In genomic region chr2:230829293-230829692, GRCh38 we compare ENCODE assay signal across 18 cellular contexts. TPM values are rescaled to one million over a fixed set of nuclear protein-coding genes. Genes with fewer than 3 reads are reported as not detected.
A peak's percentile ranks its signal among the peaks of the same experiment; 100 is the strongest.
DNase-seq lines count a peak whose midpoint lies in the region; ATAC-seq and TF ChIP-seq lines count a peak whose summit lies in the region.
"Had no signal": no experiment of that assay in that cellular context is flagged by ENCODE, and none has a peak within 500 bp of the region (broad histone marks: within the 10 kb centered on the region; RNA-seq: fewer than 3 reads in every experiment).

No MANE protein-coding gene starts in this region.

- H3F3A ChIP-seq in neural progenitor cell (ENCODE audit: low read depth) = no peaks in the 10 kb centered on the region

- H2BK120ac ChIP-seq in neuronal stem cell (ENCODE audit: low read depth, low read length) = no peak overlapping the region

- TF ChIP-seq CTCF in Calu3 (IDR thresholded peaks at IDR 0.05; ENCODE audit: unreplicated experiment) = no peak
- TF ChIP-seq CTCF in neural progenitor cell (IDR thresholded peaks at IDR 0.05) = no peak

- no peak overlapping the region for H3K14ac ChIP-seq in neuronal stem cell (ENCODE audit: low read length)

- H3K9me3 Mint-ChIP-seq in activated naive CD4-positive, alpha-beta T cell treated with anti-CD3 and anti-CD28 coated beads for 36 hours = no peaks in the 10 kb centered on the region
- no peaks in the 10 kb centered on the region for H3K9me3 Mint-ChIP-seq in Calu3 (ENCODE audit: low read depth, unreplicated experiment)
- H3K9me3 Mint-ChIP-seq in activated naive CD8-positive, alpha-beta T cell treated with anti-CD3 and anti-CD28 coated beads, Interleukin-2, amount 10 ng/mL, durations not matched to agents 7 days and 5 days = no peaks in the 10 kb centered on the region
- H3K9me3 Mint-ChIP-seq in neural progenitor cell = no peaks in the 10 kb centered on the region

- H3K4me2 ChIP-seq in neuronal stem cell (ENCODE audit: insufficient read depth, low read length, poor library complexity, severe bottlenecking) (no peak overlapping the region), neural progenitor cell (no peak overlapping the region)
- H3K4me2 ChIP-seq: KMS-11 had no signal

- no TSS peak for BruUV-seq in Calu3 (replicated peaks; lab: Mats Ljungman, UMichigan)

- peaks cover 3 to 4% of the 10 kb centered on the region in 2 donors for H3K9me3 ChIP-seq in neuronal stem cell (replicated peaks in 1 of 2; ENCODE audit: control insufficient read depth in 2 of 2, insufficient read depth in 1 of 2, low read depth in 1 of 2, low read length in 2 of 2)
- H3K9me3 ChIP-seq in neural progenitor cell (ENCODE audit: low read depth) = no peaks in the 10 kb centered on the region

- no peaks in the 10 kb centered on the region for H3K27me3 ChIP-seq in neuronal stem cell (ENCODE audit: control insufficient read depth in 3 of 3, insufficient read depth in 3 of 3, low read depth in 1 of 3, low read length in 3 of 3)
- H3K27me3 ChIP-seq in neural progenitor cell = no peaks in the 10 kb centered on the region

- no peak overlapping the region for H2BK12ac ChIP-seq in neuronal stem cell (ENCODE audit: low read length)

- H3K9ac ChIP-seq in neuronal stem cell (ENCODE audit: low read depth, low read length, poor library complexity) = peak overlapping the region; percentile 32
- H3K9ac ChIP-seq in neural progenitor cell = no peak overlapping the region
- H3K9ac ChIP-seq: KMS-11 had no signal

- H3K23ac ChIP-seq in neuronal stem cell (ENCODE audit: low read depth, low read length, poor library complexity) = peak overlapping the region; percentile 45

- H3K27ac ChIP-seq in neuronal stem cell (replicated peaks; ENCODE audit: low read length) (no peak overlapping the region), neural progenitor cell (no peak overlapping the region)
- H3K27ac ChIP-seq: C4-2B, KMS-11 had no signal

- H2AFZ ChIP-seq in neuronal stem cell (ENCODE audit: low read length) (no peak overlapping the region), neural progenitor cell (replicated peaks) (no peak overlapping the region)

- H2AK5ac ChIP-seq in neuronal stem cell (ENCODE audit: low read depth, low read length) = peak overlapping the region; percentile 47

- no peak overlapping the region for H2BK15ac ChIP-seq in neuronal stem cell (ENCODE audit: low read length)

- peaks cover 39% of the 10 kb centered on the region for H3K27me3 Mint-ChIP-seq in activated naive CD4-positive, alpha-beta T cell treated with anti-CD3 and anti-CD28 coated beads for 36 hours (ENCODE audit: low read depth)
- H3K27me3 Mint-ChIP-seq in Calu3 (ENCODE audit: unreplicated experiment) = peaks cover 86% of the 10 kb centered on the region
- peaks cover 56% of the 10 kb centered on the region for H3K27me3 Mint-ChIP-seq in activated naive CD8-positive, alpha-beta T cell treated with anti-CD3 and anti-CD28 coated beads, Interleukin-2, amount 10 ng/mL, durations not matched to agents 7 days and 5 days
- peaks cover 9% of the 10 kb centered on the region for H3K27me3 Mint-ChIP-seq in neural progenitor cell (ENCODE audit: insufficient read depth, low read depth)

- WGBS in neuronal stem cell (ENCODE audit: extremely low coverage in 2 of 2, insufficient read length in 2 of 2, insufficient replicate concordance in 1 of 2), 2 donors = no CpG with 5 or more reads among the region's 14 CpGs

- POLR2A ChIA-PET in activated naive CD8-positive, alpha-beta T cell treated with anti-CD3 and anti-CD28 coated beads, Interleukin-2, amount 10 ng/mL, durations not matched to agents 7 days and 5 days (lab: Charles Lee) = no interaction called here

- no peaks in the 10 kb centered on the region for H4K20me1 ChIP-seq in neural progenitor cell (ENCODE audit: low read depth)

- H3K4me1 ChIP-seq in neuronal stem cell (ENCODE audit: control insufficient read depth in 2 of 2, insufficient read depth in 1 of 2, low read depth in 1 of 2, low read length in 2 of 2) (no peaks in the 10 kb centered on the region), neural progenitor cell (no peaks in the 10 kb centered on the region)

- no peak overlapping the region for H3K4me3 ChIP-seq in neuronal stem cell (ENCODE audit: low read length in 2 of 2)
- no peak overlapping the region for H3K4me3 ChIP-seq in neural progenitor cell

- H3K36me3 ChIP-seq in neuronal stem cell (replicated peaks in 1 of 2; ENCODE audit: control insufficient read depth in 2 of 2, insufficient read depth in 2 of 2, low read length in 2 of 2) (no peaks in the 10 kb centered on the region), neural progenitor cell (no peaks in the 10 kb centered on the region)

- no peaks in the 10 kb centered on the region for H3K79me2 ChIP-seq in neural progenitor cell (ENCODE audit: low read depth)

- no peaks in the 10 kb centered on the region for H3K79me1 ChIP-seq in neuronal stem cell (ENCODE audit: low read depth, low read length)

- no peaks in the 10 kb centered on the region for H3K36me3 Mint-ChIP-seq in activated naive CD4-positive, alpha-beta T cell treated with anti-CD3 and anti-CD28 coated beads for 36 hours (ENCODE audit: low read depth)
- H3K36me3 Mint-ChIP-seq in Calu3 (ENCODE audit: insufficient read depth, unreplicated experiment) (peaks cover 10% of the 10 kb centered on the region), neural progenitor cell (no peaks in the 10 kb centered on the region)
- H3K36me3 Mint-ChIP-seq in activated naive CD8-positive, alpha-beta T cell treated with anti-CD3 and anti-CD28 coated beads, Interleukin-2, amount 10 ng/mL, durations not matched to agents 7 days and 5 days = no peaks in the 10 kb centered on the region

- no peak for ATAC-seq in activated naive CD8-positive, alpha-beta T cell treated with anti-CD3 and anti-CD28 coated beads, Interleukin-2, amount 10 ng/mL, durations not matched to agents 7 days and 5 days (ENCODE audit: low read depth)

- no peak overlapping the region for H3K27ac Mint-ChIP-seq in activated naive CD4-positive, alpha-beta T cell treated with anti-CD3 and anti-CD28 coated beads for 36 hours
- H3K27ac Mint-ChIP-seq in Calu3 (ENCODE audit: unreplicated experiment) (no peak overlapping the region), neural progenitor cell (no peak overlapping the region)
- no peak overlapping the region for H3K27ac Mint-ChIP-seq in activated naive CD8-positive, alpha-beta T cell treated with anti-CD3 and anti-CD28 coated beads, Interleukin-2, amount 10 ng/mL, durations not matched to agents 7 days and 5 days
- H3K27ac Mint-ChIP-seq: HFFc6 had no signal

- intact Hi-C loops in activated naive CD4-positive, alpha-beta T cell treated with anti-CD3 and anti-CD28 coated beads for 36 hours (cut with micrococcal nuclease) = no loop called here
- intact Hi-C loops in Calu3 (cut with micrococcal nuclease; ENCODE audit: unreplicated experiment) = no loop called here

- peaks cover 4% of the 10 kb centered on the region for H3K4me1 Mint-ChIP-seq in activated naive CD4-positive, alpha-beta T cell treated with anti-CD3 and anti-CD28 coated beads for 36 hours (ENCODE audit: low read depth)
- H3K4me1 Mint-ChIP-seq in Calu3 (ENCODE audit: low read depth, unreplicated experiment) = peaks cover 7% of the 10 kb centered on the region
- H3K4me1 Mint-ChIP-seq in activated naive CD8-positive, alpha-beta T cell treated with anti-CD3 and anti-CD28 coated beads, Interleukin-2, amount 10 ng/mL, durations not matched to agents 7 days and 5 days = peaks cover 10% of the 10 kb centered on the region
- peaks cover 4% of the 10 kb centered on the region for H3K4me1 Mint-ChIP-seq in neural progenitor cell

- H4K91ac ChIP-seq in neuronal stem cell (ENCODE audit: low read depth, low read length, poor library complexity) = no peak overlapping the region

- H4K8ac ChIP-seq in neuronal stem cell (ENCODE audit: low read depth, low read length) = no peak overlapping the region

- H2BK5ac ChIP-seq in neuronal stem cell (ENCODE audit: low read length) = no peak overlapping the region

- no peak for DNase-seq in activated naive CD4-positive, alpha-beta T cell treated with anti-CD3 and anti-CD28 coated beads for 36 hours
- no peak for DNase-seq in activated naive CD4-positive, alpha-beta T cell treated with Interleukin-2 at 50 U/mL for 16 hours
- DNase-seq in Calu3 (no peak), neuronal stem cell (ENCODE audit: low spot score) (no peak), HUDEP-2 (lab: John Stamatoyannopoulos, UW; ENCODE audit: unreplicated experiment in 76 of 76) (no peak), neural progenitor cell (ENCODE audit: low spot score) (no peak)
- DNase-seq in activated naive CD8-positive, alpha-beta T cell treated with anti-CD3 and anti-CD28 coated beads, Interleukin-2, amount 10 ng/mL, durations not matched to agents 7 days and 5 days = no peak
- DNase-seq: COR-L47, DMS153, GDM1, HFFc6, NCI-H1417 treated with DMSO at 0.1 percent for 48 hours, NCI-H187 treated with DMSO at 0.1 percent for 48 hours, NCI-H226, NCI-H82, OCI-M1 had no signal

- peak overlapping the region; percentile 13 for H3K4me3 Mint-ChIP-seq in activated naive CD4-positive, alpha-beta T cell treated with anti-CD3 and anti-CD28 coated beads for 36 hours
- H3K4me3 Mint-ChIP-seq in Calu3 (ENCODE audit: low read depth, unreplicated experiment) (peak overlapping the region; percentile 44), neural progenitor cell (no peak overlapping the region)
- peak overlapping the region; percentile 47 for H3K4me3 Mint-ChIP-seq in activated naive CD8-positive, alpha-beta T cell treated with anti-CD3 and anti-CD28 coated beads, Interleukin-2, amount 10 ng/mL, durations not matched to agents 7 days and 5 days
- H3K4me3 Mint-ChIP-seq: HFFc6 had no signal

- CTCF ChIA-PET in activated naive CD4-positive, alpha-beta T cell treated with anti-CD3 and anti-CD28 coated beads for 36 hours (lab: Charles Lee) = interaction anchor here (1.3 kb wide), 1 partner anchor 13 kb away, joined by 4 read pairs; no protein-coding TSS in a partner anchor
- CTCF ChIA-PET in Calu3 (lab: Charles Lee) = no interaction called here

- no peak overlapping the region for H3K4ac ChIP-seq in neuronal stem cell (ENCODE audit: low read length)

- peak overlapping the region; percentile 30 for H3K18ac ChIP-seq in neuronal stem cell (ENCODE audit: low read length)

RNA-seq across cellular contexts. Expression of gene ITM2C, which starts 35.4 kb away (rescaled TPM):
- total RNA-seq in activated naive CD4-positive, alpha-beta T cell treated with anti-CD3 and anti-CD28 coated beads for 36 hours = 10 to 100 TPM; 13.0 to 13.6 TPM
- 55.0 and 57.1 TPM in 2 replicates for total RNA-seq in Calu3 (2022)
- 100 to 1,000 TPM; 102 to 105 TPM for total RNA-seq in activated naive CD8-positive, alpha-beta T cell treated with anti-CD3 and anti-CD28 coated beads, Interleukin-2, amount 10 ng/mL, durations not matched to agents 7 days and 5 days
- 167 TPM for polyA plus RNA-seq in neuronal stem cell (2013, experiment 1 of 2)
- 168 TPM for polyA plus RNA-seq in neuronal stem cell (2013, experiment 2 of 2)
- 84.6 and 146 TPM in 2 replicates for total RNA-seq in neural progenitor cell (ENCODE audit: low replicate concordance)
